Comparison of ENCODE assay signal across 11 cellular contexts in genomic region chr11:76835928-76836612, GRCh38. TPM values are rescaled to one million over a fixed set of nuclear protein-coding genes. Genes with fewer than 3 reads are reported as not detected.
DNase-seq lines count a peak whose midpoint lies in the region; ATAC-seq, FAIRE-seq and TF ChIP-seq lines count a peak whose summit lies in the region.
"Had no signal": no experiment of that assay in that cellular context is flagged by ENCODE, and none has a peak within 500 bp of the region (broad histone marks: within the 10 kb centered on the region; RNA-seq: fewer than 3 reads in every experiment).

No MANE protein-coding gene starts in this region.

- H3K27ac ChIP-seq in lung (ENCODE audit: low read depth in 1 of 2, low read length in 1 of 2) (peak overlapping the region in 1 of 2 donors; percentile 88), vagina (no peak overlapping the region)
- no peak overlapping the region for H3K27ac ChIP-seq in CD4-positive, alpha-beta memory T cell (ENCODE audit: low read depth, low read length)
- no peak overlapping the region for H3K27ac ChIP-seq in CD4-positive, alpha-beta T cell (ENCODE audit: low read depth, low read length)

- no peak for FAIRE-seq in GM12891 (lab: Jason Lieb, UNC)
- FAIRE-seq: G401.6 had no signal

- H3K27ac Mint-ChIP-seq in CD4-positive, alpha-beta memory T cell: no peak overlapping the region
- H3K27ac Mint-ChIP-seq in CD4-positive, alpha-beta T cell: no peak overlapping the region
- H3K27ac Mint-ChIP-seq: activated B cell treated with CpG ODN at 0.5 μM for 24 hours, natural killer cell had no signal

- no peak for TF ChIP-seq POLR2A in vagina (IDR thresholded peaks at IDR 0.05)
- no peak for TF ChIP-seq POLR2A in GM12891 (IDR thresholded peaks at IDR 0.05; ENCODE audit: low read depth, low read length)

- H3K4me1 Mint-ChIP-seq in CD4-positive, alpha-beta memory T cell: no peaks in the 10 kb centered on the region
- no peaks in the 10 kb centered on the region for H3K4me1 Mint-ChIP-seq in CD4-positive, alpha-beta T cell (ENCODE audit: low read depth)
- H3K4me1 Mint-ChIP-seq: activated B cell treated with CpG ODN at 0.5 μM for 24 hours, natural killer cell had no signal

- H3K36me3 Mint-ChIP-seq in CD4-positive, alpha-beta memory T cell: no peaks in the 10 kb centered on the region
- no peaks in the 10 kb centered on the region for H3K36me3 Mint-ChIP-seq in CD4-positive, alpha-beta T cell (ENCODE audit: low read depth)
- H3K36me3 Mint-ChIP-seq: natural killer cell had no signal

- CTCF ChIA-PET in CD4-positive, alpha-beta memory T cell (lab: Charles Lee; ENCODE audit: partially characterized antibody): no interaction called here
- CTCF ChIA-PET in CD4-positive, alpha-beta T cell (lab: Charles Lee): no interaction called here

- DNase-seq in Ammon's horn (ENCODE audit: low spot score) (peak; percentile 63), NCI-H1092 (lab: John Stamatoyannopoulos, UW) (peak; percentile 92), astrocyte of the hippocampus (ENCODE audit: low read depth, low spot score) (peak; percentile 57), lung (ENCODE audit: low spot score) (peak; percentile 64), vagina (ENCODE audit: extremely low spot score in 2 of 2) (no peak), GM12891 (ENCODE audit: insufficient read length, low spot score) (no peak)
- DNase-seq in CD4-positive, alpha-beta memory T cell: no peak
- DNase-seq in CD4-positive, alpha-beta T cell: no peak
- DNase-seq: activated B cell treated with CpG ODN at 0.5 μM for 24 hours, natural killer cell had no signal

- no peak for TF ChIP-seq CTCF in lung (IDR thresholded peaks at IDR 0.05; ENCODE audit: control extremely low read depth, extremely low read depth)
- TF ChIP-seq CTCF in CD4-positive, alpha-beta T cell (IDR thresholded peaks at IDR 0.05): no peak
- no peak for TF ChIP-seq CTCF in vagina (IDR thresholded peaks at IDR 0.05)

- peaks cover 7 to 19% of the 10 kb centered on the region in 2 donors for H3K27me3 Mint-ChIP-seq in CD4-positive, alpha-beta memory T cell
- peaks cover 22% of the 10 kb centered on the region for H3K27me3 Mint-ChIP-seq in CD4-positive, alpha-beta T cell

- no peak overlapping the region for H3K4me3 ChIP-seq in lung
- no peak overlapping the region for H3K4me3 ChIP-seq in CD4-positive, alpha-beta memory T cell (ENCODE audit: low read length in 2 of 2)
- no peak overlapping the region for H3K4me3 ChIP-seq in vagina

- H3K9me3 ChIP-seq in lung (ENCODE audit: control insufficient read depth in 2 of 2, insufficient read depth in 1 of 2, low read length in 1 of 2) (no peaks in the 10 kb centered on the region), vagina (no peaks in the 10 kb centered on the region)
- no peaks in the 10 kb centered on the region for H3K9me3 ChIP-seq in CD4-positive, alpha-beta memory T cell (ENCODE audit: control insufficient read depth in 1 of 2, low read length in 2 of 2)
- H3K9me3 ChIP-seq in CD4-positive, alpha-beta T cell (ENCODE audit: control insufficient read depth, low read length): no peaks in the 10 kb centered on the region

- intact Hi-C loops in CD4-positive, alpha-beta memory T cell (cut with micrococcal nuclease): no loop called here
- intact Hi-C loops in CD4-positive, alpha-beta T cell (cut with DNase I, micrococcal nuclease): no loop called here
- intact Hi-C loops in vagina (cut with DNase I): no loop called here

- no peaks in the 10 kb centered on the region for H3K9me3 Mint-ChIP-seq in CD4-positive, alpha-beta memory T cell
- H3K9me3 Mint-ChIP-seq in CD4-positive, alpha-beta T cell: no peaks in the 10 kb centered on the region
- H3K9me3 Mint-ChIP-seq: activated B cell treated with CpG ODN at 0.5 μM for 24 hours, natural killer cell had no signal

- POLR2A ChIA-PET in CD4-positive, alpha-beta memory T cell (lab: Charles Lee; ENCODE audit: partially characterized antibody): no interaction called here
- POLR2A ChIA-PET in CD4-positive, alpha-beta T cell (lab: Charles Lee): no interaction called here

- H3K4me3 Mint-ChIP-seq in CD4-positive, alpha-beta memory T cell: no peak overlapping the region
- no peak overlapping the region for H3K4me3 Mint-ChIP-seq in CD4-positive, alpha-beta T cell
- H3K4me3 Mint-ChIP-seq: activated B cell treated with CpG ODN at 0.5 μM for 24 hours, natural killer cell had no signal

- H3K4me1 ChIP-seq in lung (ENCODE audit: control insufficient read depth in 2 of 2, insufficient read depth in 2 of 2, low read length in 2 of 2) (peaks cover 0 to 27% of the 10 kb centered on the region in 2 donors), vagina (peaks cover 43% of the 10 kb centered on the region)
- H3K4me1 ChIP-seq in CD4-positive, alpha-beta memory T cell (ENCODE audit: insufficient read depth, low read length): no peaks in the 10 kb centered on the region

- no peak for ATAC-seq in lung (ENCODE audit: insufficient read depth, low FRiP score)
- ATAC-seq in CD4-positive, alpha-beta T cell (ENCODE audit: poor library complexity): no peak
- ATAC-seq: natural killer cell had no signal

- no peaks in the 10 kb centered on the region for H3K36me3 ChIP-seq in lung (ENCODE audit: control insufficient read depth in 2 of 2, insufficient read depth in 2 of 2, low read length in 2 of 2)
- H3K36me3 ChIP-seq in CD4-positive, alpha-beta memory T cell (ENCODE audit: insufficient read depth, low read length): no peaks in the 10 kb centered on the region
- H3K36me3 ChIP-seq in vagina: no peaks in the 10 kb centered on the region

- H3K27me3 ChIP-seq in lung (ENCODE audit: control insufficient read depth, insufficient read depth): no peaks in the 10 kb centered on the region
- H3K27me3 ChIP-seq in CD4-positive, alpha-beta memory T cell (ENCODE audit: insufficient read depth, low read length): no peaks in the 10 kb centered on the region
- peaks cover 6% of the 10 kb centered on the region for H3K27me3 ChIP-seq in CD4-positive, alpha-beta T cell (ENCODE audit: control insufficient read depth, insufficient read depth, low read length)
- no peaks in the 10 kb centered on the region for H3K27me3 ChIP-seq in vagina

- 55 to 71% methylated on average over 5 of the region's 5 CpGs for WGBS in lung, 2 donors

TF ChIP-seq in GM12891, 5 proteins besides CTCF, POLR2A, EP300 and RAD21:
- no peak for TF ChIP-seq POU2F2 (IDR thresholded peaks at IDR 0.05; ENCODE audit: low read depth, low read length)
- no peak for TF ChIP-seq POLR2AphosphoS5 (IDR thresholded peaks at IDR 0.05; ENCODE audit: low read depth, low read length)
- no peak for TF ChIP-seq PAX5 (IDR thresholded peaks at IDR 0.05; ENCODE audit: insufficient read depth, low read length, severe bottlenecking)
- no peak for TF ChIP-seq SPI1 (IDR thresholded peaks at IDR 0.05; ENCODE audit: low read depth, low read length)
- TF ChIP-seq TAF1 (IDR thresholded peaks at IDR 0.05; ENCODE audit: low read depth, low read length): no peak

RNA-seq across cellular contexts. Expression of gene ACER3, which starts 24.6 kb away (rescaled TPM):
- total RNA-seq in lung (10 to 100 TPM; 14.4 to 37.0 TPM), vagina (16.2 TPM)
- 10 to 100 TPM in 1 of 2 donors, 1 to 10 TPM in 1; 7.9 to 11.1 TPM for polyA plus RNA-seq in lung
- total RNA-seq in CD4-positive, alpha-beta memory T cell: 1 to 10 TPM; 5.7 to 6.8 TPM
- 1 to 10 TPM; 2.9 to 4.4 TPM for polyA plus RNA-seq in CD4-positive, alpha-beta memory T cell
- 1 to 10 TPM; 6.4 to 7.0 TPM for total RNA-seq in CD4-positive, alpha-beta T cell
- 2.5 TPM for polyA plus RNA-seq in GM12891 (2012; ENCODE audit: low read depth, missing spikeins)

RNA-seq across cellular contexts. Expression of gene TSKU, which starts 52.9 kb away (rescaled TPM):
- total RNA-seq in lung (10 to 100 TPM; 12.6 to 18.6 TPM), vagina (144 TPM)
- 10 to 100 TPM in 1 of 2 donors, 1 to 10 TPM in 1; 3.7 to 10.6 TPM for polyA plus RNA-seq in lung
- not detected for total RNA-seq in CD4-positive, alpha-beta memory T cell
- under 1 TPM in 1 of 2 donors, not detected in 1; 0.13 TPM for polyA plus RNA-seq in CD4-positive, alpha-beta memory T cell
- total RNA-seq in CD4-positive, alpha-beta T cell: under 1 TPM in 1 of 2 experiments, not detected in 1; 0.06 TPM
- 0.62 TPM for polyA plus RNA-seq in GM12891 (2012; ENCODE audit: low read depth, missing spikeins)
- total RNA-seq: activated B cell treated with CpG ODN at 0.5 μM for 24 hours, natural killer cell had no signal

Comparison
In these comparisons a context has a peak if more than half of its experiments do, and no peak if none do; other contexts are left out.
1. DNase-seq: peak in Ammon's horn (single experiment), NCI-H1092 (single experiment), astrocyte of the hippocampus (single experiment) and lung (single experiment); none in CD4-positive, alpha-beta memory T cell (0 of 5), CD4-positive, alpha-beta T cell (0 of 10), vagina (0 of 2) and GM12891 (single experiment).
2. RNA of gene TSKU, which starts 52.9 kb away (total RNA-seq): 144 TPM in vagina (single experiment) and 12.6 to 18.6 TPM in lung; not detected in CD4-positive, alpha-beta memory T cell and 0.06 TPM in CD4-positive, alpha-beta T cell; every median in the first group is over 10 times any median in the second.